ENCODE assay signal across 8 cellular contexts in the genomic region with DNA sequence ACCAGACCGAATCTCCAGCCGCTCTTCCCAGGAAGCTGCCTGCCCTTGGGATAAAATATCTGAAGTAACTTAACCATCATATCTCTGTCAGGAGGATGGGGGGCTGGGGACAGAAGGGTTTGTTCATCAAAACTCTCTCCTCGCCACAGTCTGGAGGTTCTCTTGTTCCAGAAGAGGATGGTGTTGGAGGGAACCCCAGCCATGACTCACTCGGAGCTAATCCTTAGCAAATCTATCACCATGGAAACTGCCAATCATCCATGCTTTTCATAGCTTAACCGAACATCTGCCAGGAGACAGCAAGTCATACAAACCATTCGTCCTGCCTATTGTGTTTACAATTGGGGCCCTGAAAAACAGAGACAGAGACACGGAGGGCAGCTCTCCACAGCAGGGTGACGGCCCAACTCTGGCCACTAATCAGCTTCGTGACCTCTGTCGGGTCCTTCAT.
DNase-seq lines count a peak whose midpoint lies in the region; ATAC-seq, FAIRE-seq and TF ChIP-seq lines count a peak whose summit lies in the region.

No MANE protein-coding gene starts in this region.

- no peak for TF ChIP-seq CTCF in kidney (IDR thresholded peaks at IDR 0.05; ENCODE audit: borderline replicate concordance, extremely low read depth, insufficient read depth)

- no peak overlapping the region for H3K4me3 ChIP-seq in kidney (ENCODE audit: low read length in 2 of 2)

- H3K27ac ChIP-seq in kidney (ENCODE audit: low read depth in 2 of 2, low read length in 2 of 2), result no peak overlapping the region

- no peaks in the 10 kb centered on the region for H3K36me3 ChIP-seq in kidney (ENCODE audit: control insufficient read depth in 1 of 2, insufficient read depth in 2 of 2, low read length in 2 of 2)

- no peak for ATAC-seq in HG03139 (IDR thresholded peaks at IDR 0.05; ENCODE audit: unreplicated experiment)
- ATAC-seq in GM18867 (IDR thresholded peaks at IDR 0.05; ENCODE audit: unreplicated experiment), result no peak

- no peaks in the 10 kb centered on the region for H3K4me1 ChIP-seq in kidney (ENCODE audit: control insufficient read depth in 1 of 2, insufficient read depth in 1 of 2, low read depth in 1 of 2, low read length in 2 of 2)

- intact Hi-C loops in kidney (cut with DNase I), result no loop called here

- no peaks in the 10 kb centered on the region for H3K9me3 ChIP-seq in kidney (ENCODE audit: control insufficient read depth in 1 of 2, low read length in 2 of 2)

- DNase-seq in AG08396 (ENCODE audit: low spot score) (peak; percentile 85), M059J (ENCODE audit: low read depth) (peak; percentile 100), amniotic stem cell (lab: John Stamatoyannopoulos, UW) (peak; percentile 98), kidney tubule cell (ENCODE audit: low spot score) (peak; percentile 80), urothelium cell line (ENCODE audit: low spot score) (peak; percentile 89), kidney (no peak)

- FAIRE-seq in urothelium cell line (lab: Jason Lieb, UNC) (peak; percentile 78), kidney (lab: Jason Lieb, UNC) (no peak)

- no peak overlapping the region for H3K9ac ChIP-seq in kidney (ENCODE audit: low read length in 2 of 2)
